1 cellular context compared by ENCODE assay signal in the genomic region with DNA sequence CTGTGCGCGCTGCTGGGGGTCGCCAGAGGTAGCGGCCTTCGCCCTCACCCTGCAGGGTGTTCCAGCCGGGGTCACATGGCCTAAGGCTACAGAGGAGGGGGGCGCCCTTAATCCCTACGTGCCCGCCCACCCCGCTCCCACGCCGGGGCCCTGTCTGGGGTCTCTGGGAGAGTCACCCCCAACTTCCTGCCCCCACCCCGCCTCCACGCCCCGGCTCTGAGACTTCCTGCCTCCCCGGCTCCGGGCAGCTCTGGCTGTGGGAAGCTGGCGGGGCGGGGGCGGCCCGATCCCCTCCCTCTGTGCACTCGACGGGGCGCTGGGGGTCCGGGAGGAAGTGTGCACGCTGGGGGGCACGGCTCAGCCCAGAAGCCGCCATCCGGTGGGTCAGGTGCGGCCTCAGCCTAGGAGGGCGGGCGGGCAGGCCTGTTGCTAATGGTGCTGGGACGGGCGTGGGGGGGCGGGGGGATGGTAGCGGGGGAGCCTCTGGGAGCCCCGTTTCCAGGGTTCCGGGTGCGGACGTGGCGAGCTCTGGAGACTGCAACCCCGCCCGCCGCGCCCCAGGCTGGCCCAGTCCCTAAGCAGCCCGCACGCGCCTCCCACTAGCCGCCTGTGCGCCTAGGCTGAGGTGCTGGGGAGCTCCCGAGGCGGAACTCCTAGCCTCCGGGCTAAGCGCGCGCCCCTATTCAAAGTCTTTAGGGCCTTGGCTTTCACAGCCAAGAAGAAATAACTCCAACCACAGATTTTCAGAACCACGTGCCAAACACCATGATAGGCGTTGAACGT.
TF ChIP-seq lines count a peak whose summit lies in the region.

No MANE protein-coding gene starts in this region.

TF ChIP-seq in HepG2, 621 proteins besides CTCF, POLR2A, EP300 and RAD21 (continued from another document and continues in another):
- TF ChIP-seq ZNF362 (CRISPR knock-in tag; IDR thresholded peaks at IDR 0.05; ENCODE audit: borderline replicate concordance) (no peak), HDAC6 (IDR thresholded peaks at IDR 0.05; ENCODE audit: low read depth, low read length) (no peak), ZFAT (CRISPR knock-in tag; conservative IDR thresholded peaks at IDR 0.05) (no peak), ISX (CRISPR knock-in tag; conservative IDR thresholded peaks at IDR 0.05) (no peak), MIER2 (CRISPR knock-in tag; IDR thresholded peaks at IDR 0.05) (no peak), ZNF839 (CRISPR knock-in tag; IDR thresholded peaks at IDR 0.05; ENCODE audit: borderline replicate concordance) (no peak), ZNF263 (CRISPR knock-in tag; IDR thresholded peaks at IDR 0.05) (no peak), HNRNPUL1 (IDR thresholded peaks at IDR 0.05; ENCODE audit: low read depth, low read length) (no peak), ZNF230 (CRISPR knock-in tag; IDR thresholded peaks at IDR 0.05) (no peak), ZNF598 (CRISPR knock-in tag; IDR thresholded peaks at IDR 0.05; ENCODE audit: borderline replicate concordance) (no peak), ZNF740 (CRISPR knock-in tag; IDR thresholded peaks at IDR 0.05) (no peak), THYN1 (CRISPR knock-in tag; IDR thresholded peaks at IDR 0.05; ENCODE audit: borderline replicate concordance, low read depth) (no peak), ZNF607 (CRISPR knock-in tag; IDR thresholded peaks at IDR 0.05; ENCODE audit: borderline replicate concordance) (no peak), ZNF260 (CRISPR knock-in tag; IDR thresholded peaks at IDR 0.05; ENCODE audit: borderline replicate concordance, low read depth) (no peak), HIVEP1 (CRISPR knock-in tag; IDR thresholded peaks at IDR 0.05) (no peak), DR1 (CRISPR knock-in tag; IDR thresholded peaks at IDR 0.05) (no peak), CBFB (CRISPR knock-in tag; IDR thresholded peaks at IDR 0.05) (no peak), ZNF768 (CRISPR knock-in tag; IDR thresholded peaks at IDR 0.05) (no peak; the same call in 1 of the 2 replicates), CEBPB (IDR thresholded peaks at IDR 0.05; ENCODE audit: borderline replicate concordance, low read depth, low read length) (no peak), TCF7 (IDR thresholded peaks at IDR 0.05; ENCODE audit: low read depth) (0 out of 2 replicates have a peak, but pooled peaks have one; percentile 13), IRF9 (CRISPR knock-in tag; IDR thresholded peaks at IDR 0.05; ENCODE audit: borderline replicate concordance) (no peak), ZBTB20 (CRISPR knock-in tag; IDR thresholded peaks at IDR 0.05; ENCODE audit: borderline replicate concordance, low read depth) (0 out of 2 replicates have a peak, but pooled peaks have one; percentile 13), STAT5B (CRISPR knock-in tag; IDR thresholded peaks at IDR 0.05) (no peak), HOXD1 (CRISPR knock-in tag; IDR thresholded peaks at IDR 0.05) (no peak), KMT2B (CRISPR knock-in tag; IDR thresholded peaks at IDR 0.05) (no peak), WIZ (CRISPR knock-in tag; IDR thresholded peaks at IDR 0.05) (no peak), GATAD2A (CRISPR knock-in tag; IDR thresholded peaks at IDR 0.05) (no peak), HMGXB4 (CRISPR knock-in tag; IDR thresholded peaks at IDR 0.05; ENCODE audit: borderline replicate concordance in 1 of 2, low read depth in 1 of 2) (no peak; a peak in 1 of 4 replicates), ZNF33B (CRISPR knock-in tag; IDR thresholded peaks at IDR 0.05) (no peak), ZNF770 (CRISPR knock-in tag; IDR thresholded peaks at IDR 0.05) (no peak), SMYD3 (CRISPR knock-in tag; IDR thresholded peaks at IDR 0.05) (no peak), REXO4 (CRISPR knock-in tag; IDR thresholded peaks at IDR 0.05; ENCODE audit: borderline replicate concordance) (no peak), ZNF615 (CRISPR knock-in tag; IDR thresholded peaks at IDR 0.05; ENCODE audit: borderline replicate concordance) (no peak), ZNF609 (CRISPR knock-in tag; IDR thresholded peaks at IDR 0.05; ENCODE audit: borderline replicate concordance) (no peak; the same call in 1 of the 2 replicates), ZFP1 (CRISPR knock-in tag; IDR thresholded peaks at IDR 0.05) (0 out of 2 replicates have a peak, but pooled peaks have one; percentile 0), PRMT3 (CRISPR knock-in tag; IDR thresholded peaks at IDR 0.05; ENCODE audit: borderline replicate concordance, low read depth) (no peak), RARG (CRISPR knock-in tag; IDR thresholded peaks at IDR 0.05; ENCODE audit: low read depth) (no peak), PHF20 (CRISPR knock-in tag; IDR thresholded peaks at IDR 0.05) (no peak)
- TF ChIP-seq, protein P1, sequence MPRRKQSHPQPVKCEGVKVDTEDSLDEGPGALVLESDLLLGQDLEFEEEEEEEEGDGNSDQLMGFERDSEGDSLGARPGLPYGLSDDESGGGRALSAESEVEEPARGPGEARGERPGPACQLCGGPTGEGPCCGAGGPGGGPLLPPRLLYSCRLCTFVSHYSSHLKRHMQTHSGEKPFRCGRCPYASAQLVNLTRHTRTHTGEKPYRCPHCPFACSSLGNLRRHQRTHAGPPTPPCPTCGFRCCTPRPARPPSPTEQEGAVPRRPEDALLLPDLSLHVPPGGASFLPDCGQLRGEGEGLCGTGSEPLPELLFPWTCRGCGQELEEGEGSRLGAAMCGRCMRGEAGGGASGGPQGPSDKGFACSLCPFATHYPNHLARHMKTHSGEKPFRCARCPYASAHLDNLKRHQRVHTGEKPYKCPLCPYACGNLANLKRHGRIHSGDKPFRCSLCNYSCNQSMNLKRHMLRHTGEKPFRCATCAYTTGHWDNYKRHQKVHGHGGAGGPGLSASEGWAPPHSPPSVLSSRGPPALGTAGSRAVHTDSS (CRISPR knock-in tag; conservative IDR thresholded peaks at IDR 0.05) = no peak
- TF ChIP-seq, protein P2, sequence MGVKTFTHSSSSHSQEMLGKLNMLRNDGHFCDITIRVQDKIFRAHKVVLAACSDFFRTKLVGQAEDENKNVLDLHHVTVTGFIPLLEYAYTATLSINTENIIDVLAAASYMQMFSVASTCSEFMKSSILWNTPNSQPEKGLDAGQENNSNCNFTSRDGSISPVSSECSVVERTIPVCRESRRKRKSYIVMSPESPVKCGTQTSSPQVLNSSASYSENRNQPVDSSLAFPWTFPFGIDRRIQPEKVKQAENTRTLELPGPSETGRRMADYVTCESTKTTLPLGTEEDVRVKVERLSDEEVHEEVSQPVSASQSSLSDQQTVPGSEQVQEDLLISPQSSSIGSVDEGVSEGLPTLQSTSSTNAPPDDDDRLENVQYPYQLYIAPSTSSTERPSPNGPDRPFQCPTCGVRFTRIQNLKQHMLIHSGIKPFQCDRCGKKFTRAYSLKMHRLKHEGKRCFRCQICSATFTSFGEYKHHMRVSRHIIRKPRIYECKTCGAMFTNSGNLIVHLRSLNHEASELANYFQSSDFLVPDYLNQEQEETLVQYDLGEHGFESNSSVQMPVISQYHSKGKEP (CRISPR knock-in tag; IDR thresholded peaks at IDR 0.05) = no peak
- TF ChIP-seq, protein P3, sequence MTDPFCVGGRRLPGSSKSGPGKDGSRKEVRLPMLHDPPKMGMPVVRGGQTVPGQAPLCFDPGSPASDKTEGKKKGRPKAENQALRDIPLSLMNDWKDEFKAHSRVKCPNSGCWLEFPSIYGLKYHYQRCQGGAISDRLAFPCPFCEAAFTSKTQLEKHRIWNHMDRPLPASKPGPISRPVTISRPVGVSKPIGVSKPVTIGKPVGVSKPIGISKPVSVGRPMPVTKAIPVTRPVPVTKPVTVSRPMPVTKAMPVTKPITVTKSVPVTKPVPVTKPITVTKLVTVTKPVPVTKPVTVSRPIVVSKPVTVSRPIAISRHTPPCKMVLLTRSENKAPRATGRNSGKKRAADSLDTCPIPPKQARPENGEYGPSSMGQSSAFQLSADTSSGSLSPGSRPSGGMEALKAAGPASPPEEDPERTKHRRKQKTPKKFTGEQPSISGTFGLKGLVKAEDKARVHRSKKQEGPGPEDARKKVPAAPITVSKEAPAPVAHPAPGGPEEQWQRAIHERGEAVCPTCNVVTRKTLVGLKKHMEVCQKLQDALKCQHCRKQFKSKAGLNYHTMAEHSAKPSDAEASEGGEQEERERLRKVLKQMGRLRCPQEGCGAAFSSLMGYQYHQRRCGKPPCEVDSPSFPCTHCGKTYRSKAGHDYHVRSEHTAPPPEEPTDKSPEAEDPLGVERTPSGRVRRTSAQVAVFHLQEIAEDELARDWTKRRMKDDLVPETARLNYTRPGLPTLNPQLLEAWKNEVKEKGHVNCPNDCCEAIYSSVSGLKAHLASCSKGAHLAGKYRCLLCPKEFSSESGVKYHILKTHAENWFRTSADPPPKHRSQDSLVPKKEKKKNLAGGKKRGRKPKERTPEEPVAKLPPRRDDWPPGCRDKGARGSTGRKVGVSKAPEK (CRISPR knock-in tag; IDR thresholded peaks at IDR 0.05; ENCODE audit: borderline replicate concordance) = no peak
